Comparison of ENCODE assay signal across 16 cellular contexts in genomic region chr3:167852216-167852615, GRCh38.
DNase-seq lines count a peak whose midpoint lies in the region; ATAC-seq and TF ChIP-seq lines count a peak whose summit lies in the region.
"Had no signal": no experiment of that assay in that cellular context is flagged by ENCODE, and none has a peak within 500 bp of the region (broad histone marks: within the 10 kb centered on the region; RNA-seq: fewer than 3 reads in every experiment).

No MANE protein-coding gene starts in this region.

- H2AFZ ChIP-seq in GM23338 (peak overlapping the region; percentile 50), PC-3 (ENCODE audit: low read length) (peak overlapping the region; percentile 29; the same call in 1 of the 2 replicates)

- H3K79me2 ChIP-seq in GM23338 (replicated peaks; ENCODE audit: insufficient read depth): no peaks in the 10 kb centered on the region
- no peaks in the 10 kb centered on the region for H3K79me2 ChIP-seq in PC-3 (ENCODE audit: low read length)

- H3K27me3 ChIP-seq in GM23338 (ENCODE audit: insufficient read depth) (no peaks in the 10 kb centered on the region), PC-3 (ENCODE audit: low read length) (no peaks in the 10 kb centered on the region), skeletal muscle satellite cell (ENCODE audit: control insufficient read depth, insufficient read depth, low read length) (no peaks in the 10 kb centered on the region)
- H3K27me3 ChIP-seq: BLaER1 had no signal

- DNase-seq in GM23338 (ENCODE audit: low spot score) (no peak), PC-3 (peak; percentile 75), fibroblast of gingiva (ENCODE audit: low read depth) (peak; percentile 65), activated T-cell treated with anti-CD3 and anti-CD28 coated beads for 4 hours (no peak), kidney tubule cell (ENCODE audit: low spot score) (no peak), medulla oblongata (ENCODE audit: extremely low spot score) (no peak)
- DNase-seq: CD8-positive, alpha-beta memory T cell; H9; MV-4-11; NCI-H1436; NCI-H2029 treated with DMSO at 0.1 percent for 48 hours; NCI-H510A treated with DMSO at 0.1 percent for 48 hours; OCI-M1 had no signal

- no peaks in the 10 kb centered on the region; the same call in 1 of the 2 replicates for H3K4me1 ChIP-seq in GM23338 (ENCODE audit: insufficient read depth)
- H3K4me1 ChIP-seq in PC-3 (ENCODE audit: insufficient read depth, low read length): peaks cover 37% of the 10 kb centered on the region
- H3K4me1 ChIP-seq in skeletal muscle satellite cell (ENCODE audit: control insufficient read depth, insufficient read depth, low read length): peaks cover 21% of the 10 kb centered on the region
- H3K4me1 ChIP-seq: BLaER1 had no signal

- no peaks in the 10 kb centered on the region for H3K36me3 Mint-ChIP-seq in GM23338 (ENCODE audit: low read depth)

- no peaks in the 10 kb centered on the region for H3K27me3 Mint-ChIP-seq in GM23338 (ENCODE audit: insufficient read depth, low read depth, poor library complexity)
- H3K27me3 Mint-ChIP-seq: IgD-negative memory B cell had no signal

- no peaks in the 10 kb centered on the region for H3F3A ChIP-seq in GM23338 (replicated peaks; ENCODE audit: low read depth)
- no peaks in the 10 kb centered on the region for H3F3A ChIP-seq in PC-3 (ENCODE audit: low read length, unreplicated experiment)

- no peak overlapping the region for H3K27ac Mint-ChIP-seq in GM23338
- H3K27ac Mint-ChIP-seq: CD8-positive, alpha-beta memory T cell; H9; IgD-negative memory B cell had no signal

- CTCF ChIA-PET in PC-3 (lab: Charles Lee): no interaction called here

- BruUV-seq in PC-3 (replicated peaks; lab: Mats Ljungman, UMichigan): no TSS peak

- POLR2A ChIA-PET in PC-3 (lab: Charles Lee; ENCODE audit: unreplicated experiment): no interaction called here

- H4K20me1 ChIP-seq in GM23338 (replicated peaks; ENCODE audit: insufficient read depth) (no peaks in the 10 kb centered on the region), PC-3 (ENCODE audit: low read length) (no peaks in the 10 kb centered on the region)
- H4K20me1 ChIP-seq: BLaER1 had no signal

- H3K4me2 ChIP-seq in GM23338: no peak overlapping the region
- H3K4me2 ChIP-seq in PC-3 (ENCODE audit: low read length): peak overlapping the region; percentile 70
- peak overlapping the region; percentile 24 for H3K4me2 ChIP-seq in skeletal muscle satellite cell (ENCODE audit: low read length)
- H3K4me2 ChIP-seq: BLaER1 had no signal

- H3K4me3 ChIP-seq in GM23338 (no peak overlapping the region), PC-3 (ENCODE audit: low read length) (peak overlapping the region; percentile 22), skeletal muscle satellite cell (ENCODE audit: low read length) (no peak overlapping the region)
- H3K4me3 ChIP-seq: BLaER1 had no signal

- no peak overlapping the region for H3K4me3 Mint-ChIP-seq in GM23338
- H3K4me3 Mint-ChIP-seq: CD8-positive, alpha-beta memory T cell; H9; IgD-negative memory B cell had no signal

- H3K36me3 ChIP-seq in GM23338 (ENCODE audit: insufficient read depth) (no peaks in the 10 kb centered on the region), PC-3 (ENCODE audit: low read depth, low read length) (no peaks in the 10 kb centered on the region), skeletal muscle satellite cell (ENCODE audit: insufficient read depth, low read length) (no peaks in the 10 kb centered on the region)
- H3K36me3 ChIP-seq: BLaER1 had no signal

- no peak overlapping the region for H3K27ac ChIP-seq in GM23338 (ENCODE audit: low read depth)
- peak overlapping the region; percentile 94 for H3K27ac ChIP-seq in PC-3 (ENCODE audit: low read length)
- H3K27ac ChIP-seq: BLaER1 had no signal

- no peaks in the 10 kb centered on the region for H3K9me2 ChIP-seq in GM23338 (ENCODE audit: insufficient read depth)
- no peaks in the 10 kb centered on the region for H3K9me2 ChIP-seq in PC-3 (replicated peaks; ENCODE audit: low read length)

- H3K9ac ChIP-seq in PC-3 (ENCODE audit: low read length) (peak overlapping the region; percentile 70), skeletal muscle satellite cell (ENCODE audit: low read depth, low read length) (no peak overlapping the region)
- H3K9ac ChIP-seq: BLaER1 had no signal

- no peak for ATAC-seq in GM23338
- peak; percentile 86 for ATAC-seq in PC-3

- intact Hi-C loops in PC-3 (cut with micrococcal nuclease): loop anchor here (1.0 kb wide), 1 partner anchor 9 kb away; no protein-coding TSS in a partner anchor

- no peaks in the 10 kb centered on the region for H3K9me3 ChIP-seq in PC-3 (ENCODE audit: low read length)
- H3K9me3 ChIP-seq in skeletal muscle satellite cell (replicated peaks; ENCODE audit: low read length): no peaks in the 10 kb centered on the region
- H3K9me3 ChIP-seq: BLaER1 had no signal

- peaks cover 8% of the 10 kb centered on the region for H3K4me1 Mint-ChIP-seq in GM23338
- H3K4me1 Mint-ChIP-seq: CD8-positive, alpha-beta memory T cell; IgD-negative memory B cell had no signal

- no peaks in the 10 kb centered on the region for H3K9me3 Mint-ChIP-seq in GM23338
- H3K9me3 Mint-ChIP-seq: CD8-positive, alpha-beta memory T cell had no signal

- TF ChIP-seq CTCF in GM23338 (conservative IDR thresholded peaks at IDR 0.05; ENCODE audit: low read depth in 2 of 2): no peak
- no peak for TF ChIP-seq CTCF in PC-3 (conservative IDR thresholded peaks at IDR 0.05; ENCODE audit: low read depth, low read length)

TF ChIP-seq in GM23338, 12 proteins besides CTCF, POLR2A, EP300 and RAD21 (continues in another document):
- no peak for TF ChIP-seq EZH2 (IDR thresholded peaks at IDR 0.05; ENCODE audit: low read depth, unreplicated experiment)
- no peak for TF ChIP-seq NANOG (IDR thresholded peaks at IDR 0.05; ENCODE audit: borderline replicate concordance)
- no peak for TF ChIP-seq JUNB (IDR thresholded peaks at IDR 0.05; ENCODE audit: unreplicated experiment)
- no peak for TF ChIP-seq ZNF462 (CRISPR knock-in tag; IDR thresholded peaks at IDR 0.05)
- TF ChIP-seq EZH2phosphoT487 (IDR thresholded peaks at IDR 0.05; ENCODE audit: unreplicated experiment): no peak
- TF ChIP-seq STAT1 (IDR thresholded peaks at IDR 0.05; ENCODE audit: unreplicated experiment): no peak

Comparison
In these comparisons a context has a peak if more than half of its experiments do, and no peak if none do; other contexts are left out.
1. DNase-seq: peak in PC-3 (single experiment) and fibroblast of gingiva (single experiment); none in GM23338 (single experiment), activated T-cell treated with anti-CD3 and anti-CD28 coated beads for 4 hours (single experiment), kidney tubule cell (single experiment) and medulla oblongata (single experiment).